12 cellular contexts compared by ENCODE assay signal in the genomic region with DNA sequence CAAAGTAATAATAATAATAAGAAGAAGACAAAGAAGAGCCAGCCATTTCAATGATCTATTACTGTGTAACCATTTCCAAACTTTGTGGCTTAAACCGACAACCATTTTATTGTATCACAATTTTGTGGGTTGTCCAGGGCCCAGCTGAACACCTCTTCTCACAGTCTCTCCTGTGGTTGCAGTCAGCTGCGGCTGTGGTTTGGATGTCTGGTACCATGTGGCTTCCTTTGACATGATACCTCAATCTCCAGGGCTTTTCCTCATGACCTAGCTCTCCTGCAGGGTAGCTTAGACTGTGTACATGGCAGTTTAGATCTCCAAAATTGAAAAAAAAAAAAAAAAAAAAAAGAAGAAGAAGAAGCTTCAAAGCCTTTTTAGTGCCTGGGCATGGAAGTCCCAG.
DNase-seq lines count a peak whose midpoint lies in the region; ATAC-seq, FAIRE-seq and TF ChIP-seq lines count a peak whose summit lies in the region.
"Had no signal": no experiment of that assay in that cellular context is flagged by ENCODE, and none has a peak within 500 bp of the region (broad histone marks: within the 10 kb centered on the region; RNA-seq: fewer than 3 reads in every experiment).

No MANE protein-coding gene starts in this region.

- no peak for TF ChIP-seq RAD21 in GM12878 (IDR thresholded peaks at IDR 0.05; ENCODE audit: insufficient read depth, low read depth, low read length)

- no peak for FAIRE-seq in GM12878 (lab: Jason Lieb, UNC)
- FAIRE-seq: TTC549 had no signal

- SMC1A ChIA-PET in GM12878 (lab: Charles Lee; ENCODE audit: uncharacterized antibody, unreplicated experiment), result interaction anchor here (1.0 to 1.3 kb wide), 4 partner anchors 14 to 101 kb away, joined by 3 to 5 read pairs (median 4); no protein-coding TSS in a partner anchor

- DNase-seq in KBM-7, result peak; percentile 79
- peak; percentile 5 for DNase-seq in T-helper 22 cell (ENCODE audit: low read depth)
- DNase-seq in GM12878 (ENCODE audit: low read depth, low spot score), result no peak
- peak; percentile 7 to 32 for DNase-seq in stimulated activated CD8-positive, alpha-beta memory T cell treated with anti-CD3 and anti-CD28 coated beads, Interleukin-2, amount 100 ng/mL, for 48 hours (ENCODE audit: low read depth in 2 of 2)
- no peak for DNase-seq in cerebellum (ENCODE audit: low spot score)
- DNase-seq in nucleus accumbens (lab: John Stamatoyannopoulos, UW), result no peak
- DNase-seq: glutamatergic neuron, NCI-H345 had no signal

- WGBS in GM12878 (ENCODE audit: insufficient coverage, insufficient replicate concordance, low lambda C conversion rate, missing lambda C conversion rate), result 44% methylated on average over 2 of the region's 2 CpGs

- no peaks in the 10 kb centered on the region for H3K9me3 ChIP-seq in GM12878 (replicated peaks; ENCODE audit: control insufficient read depth, insufficient read depth, low read length)

- H3K4me3 ChIP-seq in GM12878, result no peak overlapping the region
- H3K4me3 ChIP-seq: neural progenitor cell had no signal

- POLR2A ChIA-PET in GM12878 (lab: Charles Lee), result interaction anchor here (0.5 to 1.1 kb wide), 5 partner anchors 11 to 368 kb away, joined by 3 to 7 read pairs (median 5); a partner anchor contains a TSS

- H3K4me2 ChIP-seq in GM12878 (ENCODE audit: control insufficient read depth, insufficient read depth), result 0 out of 2 replicates have a peak overlapping the region, but pooled peaks have one; percentile 8

- CTCF ChIA-PET in GM12878 (lab: Yijun Ruan, JAX), result interaction anchor here (0.7 to 1.8 kb wide), 4 partner anchors 14 to 84 kb away, joined by 3 to 8 read pairs (median 3); no protein-coding TSS in a partner anchor

- intact Hi-C loops in GM12878 (cut with micrococcal nuclease; ENCODE audit: unreplicated experiment), result no loop called here

- peak; percentile 70 for ATAC-seq in GM12878
- no peak for ATAC-seq in GM21529 (IDR thresholded peaks at IDR 0.05; ENCODE audit: unreplicated experiment)
- ATAC-seq in HG03354 (IDR thresholded peaks at IDR 0.05; ENCODE audit: poor library complexity, severe bottlenecking, unreplicated experiment), result no peak

- no peak overlapping the region for H2AFZ ChIP-seq in GM12878 (ENCODE audit: control insufficient read depth, low read depth, low read length)
- H2AFZ ChIP-seq: neural progenitor cell had no signal

- no peaks in the 10 kb centered on the region; a peak in 1 of 4 replicates for H3K36me3 ChIP-seq in GM12878 (ENCODE audit: control insufficient read depth in 2 of 2, insufficient read depth in 2 of 2, low read length in 1 of 2)
- H3K36me3 ChIP-seq: neural progenitor cell had no signal

- H4K20me1 ChIP-seq in GM12878 (ENCODE audit: control insufficient read depth, insufficient read depth), result no peaks in the 10 kb centered on the region

- RAD21 ChIA-PET in GM12878 (lab: Charles Lee; ENCODE audit: unreplicated experiment), result interaction anchor here (0.6 to 1.7 kb wide), 5 partner anchors 18 to 441 kb away, joined by 3 to 6 read pairs (median 3); no protein-coding TSS in a partner anchor

- BruUV-seq in GM12878 (replicated peaks; lab: Mats Ljungman, UMichigan), result no TSS peak

- no peak overlapping the region for H3K27ac ChIP-seq in GM12878 (ENCODE audit: control insufficient read depth, insufficient read depth)

- TF ChIP-seq POLR2A in GM12878 (IDR thresholded peaks at IDR 0.05; ENCODE audit: low read depth, low read length), result no peak

- in situ Hi-C loops in KBM-7 (cut with MboI; ENCODE audit: low pct_unique_long_range_greater_than_20kb, low sequenced_read_pairs) (no loop called here), GM12878 (cut with MboI) (no loop called here)

- H3K27me3 ChIP-seq in GM12878 (replicated peaks in 1 of 2; ENCODE audit: control insufficient read depth in 2 of 2, insufficient read depth in 2 of 2, low read length in 1 of 2), result no peaks in the 10 kb centered on the region
- H3K27me3 ChIP-seq: neural progenitor cell had no signal

- TF ChIP-seq EP300 in GM12878 (IDR thresholded peaks at IDR 0.05; ENCODE audit: borderline replicate concordance in 1 of 2, control insufficient read depth in 1 of 2, low read depth in 2 of 2, low read length in 2 of 2), result no peak

- H3K79me2 ChIP-seq in GM12878 (ENCODE audit: control insufficient read depth, insufficient read depth, low read length), result peaks cover 2% of the 10 kb centered on the region

- no peak for TF ChIP-seq CTCF in GM12878 (IDR thresholded peaks at IDR 0.05 in 2 of 3, conservative IDR thresholded peaks at IDR 0.05 in 1 of 3; ENCODE audit: control insufficient read depth in 2 of 3, extremely low read depth in 1 of 3, insufficient read depth in 1 of 3, low read depth in 3 of 3, low read length in 3 of 3)

- no peak overlapping the region for H3K9ac ChIP-seq in GM12878 (ENCODE audit: control insufficient read depth, insufficient read depth, low read length)
- H3K9ac ChIP-seq: neural progenitor cell had no signal

- H3K4me1 ChIP-seq in GM12878 (ENCODE audit: control insufficient read depth, insufficient read depth, low read length), result peaks cover 4% of the 10 kb centered on the region; the same call in 1 of the 2 replicates

TF ChIP-seq in GM12878, 131 proteins besides CTCF, POLR2A, EP300 and RAD21:
- TF ChIP-seq RUNX3 (IDR thresholded peaks at IDR 0.05; ENCODE audit: low read length), result peak; percentile 91
- TF ChIP-seq ZNF384 (IDR thresholded peaks at IDR 0.05; ENCODE audit: borderline replicate concordance, low read depth, low read length), result no peak
- peak; percentile 36 to 73; a peak in 2 of 4 replicates for TF ChIP-seq BHLHE40 (IDR thresholded peaks at IDR 0.05; ENCODE audit: borderline replicate concordance in 1 of 2, low read depth in 2 of 2, low read length in 1 of 2)
- TF ChIP-seq BRCA1 (IDR thresholded peaks at IDR 0.05; ENCODE audit: low read depth, low read length), result no peak
- no peak for TF ChIP-seq TBL1XR1 (IDR thresholded peaks at IDR 0.05; ENCODE audit: low read depth, low read length)
- TF ChIP-seq, protein P1, sequence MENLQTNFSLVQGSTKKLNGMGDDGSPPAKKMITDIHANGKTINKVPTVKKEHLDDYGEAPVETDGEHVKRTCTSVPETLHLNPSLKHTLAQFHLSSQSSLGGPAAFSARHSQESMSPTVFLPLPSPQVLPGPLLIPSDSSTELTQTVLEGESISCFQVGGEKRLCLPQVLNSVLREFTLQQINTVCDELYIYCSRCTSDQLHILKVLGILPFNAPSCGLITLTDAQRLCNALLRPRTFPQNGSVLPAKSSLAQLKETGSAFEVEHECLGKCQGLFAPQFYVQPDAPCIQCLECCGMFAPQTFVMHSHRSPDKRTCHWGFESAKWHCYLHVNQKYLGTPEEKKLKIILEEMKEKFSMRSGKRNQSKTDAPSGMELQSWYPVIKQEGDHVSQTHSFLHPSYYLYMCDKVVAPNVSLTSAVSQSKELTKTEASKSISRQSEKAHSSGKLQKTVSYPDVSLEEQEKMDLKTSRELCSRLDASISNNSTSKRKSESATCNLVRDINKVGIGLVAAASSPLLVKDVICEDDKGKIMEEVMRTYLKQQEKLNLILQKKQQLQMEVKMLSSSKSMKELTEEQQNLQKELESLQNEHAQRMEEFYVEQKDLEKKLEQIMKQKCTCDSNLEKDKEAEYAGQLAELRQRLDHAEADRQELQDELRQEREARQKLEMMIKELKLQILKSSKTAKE (IDR thresholded peaks at IDR 0.05; ENCODE audit: low read depth, poor library complexity, severe bottlenecking), result peak; percentile 31
- no peak for TF ChIP-seq NR2F1 (conservative IDR thresholded peaks at IDR 0.05)
- TF ChIP-seq CBFB (IDR thresholded peaks at IDR 0.05; ENCODE audit: low read depth), result peak; percentile 38; the same call in 1 of the 2 replicates

Comparison
In these comparisons a context has a peak if more than half of its experiments do, and no peak if none do; other contexts are left out.
1. DNase-seq: peak in KBM-7 (single experiment), T-helper 22 cell (single experiment) and stimulated activated CD8-positive, alpha-beta memory T cell treated with anti-CD3 and anti-CD28 coated beads, Interleukin-2, amount 100 ng/mL, for 48 hours (2 of 2); none in GM12878 (single experiment), cerebellum (single experiment) and nucleus accumbens (0 of 56).